In genomic region chr2:15584316-15584715, GRCh38 we compare ENCODE assay signal across 24 cellular contexts.
"Had no signal": no experiment of that assay in that cellular context is flagged by ENCODE, and none has a peak within 500 bp of the region (broad histone marks: within the 10 kb centered on the region; RNA-seq: fewer than 3 reads in every experiment).

No MANE protein-coding gene starts in this region.

- H3K27ac Mint-ChIP-seq: dendritic cell treated with granulocyte-macrophage colony-stimulating factor and Interleukin-4, amounts not matched to agents 40 ng/mL and 50 ng/mL, for 4 days; effector memory CD8-positive, alpha-beta T cell; endodermal cell had no signal

- H3K27ac ChIP-seq: colonic mucosa, coronary artery, dorsolateral prefrontal cortex, epithelial cell of prostate, esophagus muscularis mucosa, esophagus squamous epithelium, foreskin keratinocyte, gastrocnemius medialis, gastroesophageal sphincter, heart left ventricle, heart right ventricle had no signal

- H3K27me3 Mint-ChIP-seq: dendritic cell treated with granulocyte-macrophage colony-stimulating factor and Interleukin-4, amounts not matched to agents 40 ng/mL and 50 ng/mL, for 4 days had no signal

- H3K36me3 ChIP-seq: colonic mucosa, esophagus muscularis mucosa, esophagus squamous epithelium, gastrocnemius medialis, gastroesophageal sphincter, heart left ventricle, heart right ventricle had no signal

- H3K9me3 ChIP-seq: colonic mucosa, esophagus muscularis mucosa, esophagus squamous epithelium, gastrocnemius medialis, gastroesophageal sphincter, heart left ventricle, heart right ventricle had no signal

- H3K27me3 ChIP-seq: colonic mucosa, esophagus muscularis mucosa, foreskin keratinocyte, gastroesophageal sphincter, heart left ventricle, heart right ventricle had no signal

- FAIRE-seq: colon, endometrium, endothelial cell of umbilical vein, frontal cortex had no signal

- DNase-seq: colonic mucosa; cortex of kidney; dorsolateral prefrontal cortex; effector CD4-positive, alpha-beta T cell; effector CD8-positive, alpha-beta T cell; effector memory CD4-positive, alpha-beta T cell; effector memory CD8-positive, alpha-beta T cell; endodermal cell; esophagus squamous epithelium; gastrocnemius medialis; glutamatergic neuron; head of caudate nucleus; heart left ventricle; heart right ventricle had no signal

- H3K4me1 ChIP-seq: colonic mucosa, esophagus muscularis mucosa, esophagus squamous epithelium, gastrocnemius medialis, gastroesophageal sphincter had no signal

- H3K9me3 Mint-ChIP-seq: dendritic cell treated with granulocyte-macrophage colony-stimulating factor and Interleukin-4, amounts not matched to agents 40 ng/mL and 50 ng/mL, for 4 days; effector memory CD8-positive, alpha-beta T cell; endodermal cell had no signal

- H3K4me3 ChIP-seq: colonic mucosa, coronary artery, dorsolateral prefrontal cortex, esophagus muscularis mucosa, esophagus squamous epithelium, gastrocnemius medialis, gastroesophageal sphincter, heart left ventricle, heart right ventricle had no signal

- ATAC-seq: effector memory CD8-positive, alpha-beta T cell; gastrocnemius medialis; gastroesophageal sphincter; heart right ventricle had no signal

- H3K4me3 Mint-ChIP-seq: dendritic cell treated with granulocyte-macrophage colony-stimulating factor and Interleukin-4, amounts not matched to agents 40 ng/mL and 50 ng/mL, for 4 days; effector memory CD8-positive, alpha-beta T cell; endodermal cell had no signal
